In the genomic region with DNA sequence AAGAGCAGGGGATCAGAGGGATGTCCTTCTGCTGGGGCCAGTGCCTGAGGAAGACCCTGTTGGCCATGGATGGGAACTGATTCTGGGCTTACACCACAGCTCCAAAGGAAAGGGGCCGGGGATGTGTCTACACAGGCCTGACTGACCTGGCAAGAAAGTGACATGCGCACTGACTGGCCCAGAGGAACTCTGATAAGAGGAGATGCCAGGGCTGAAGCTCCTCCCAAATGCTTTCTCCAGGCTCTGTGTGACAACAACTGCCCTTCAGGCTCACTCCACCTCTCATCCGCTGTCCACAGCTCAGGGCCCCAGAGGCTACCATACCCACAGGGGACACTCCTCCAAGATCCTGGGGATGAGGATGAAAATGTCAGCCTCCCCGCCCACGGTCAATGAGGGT, we compare ENCODE assay signal across 8 cellular contexts.
DNase-seq lines count a peak whose midpoint lies in the region; ATAC-seq and TF ChIP-seq lines count a peak whose summit lies in the region.

No MANE protein-coding gene starts in this region.

- POLR2A ChIA-PET in OCI-LY7 (lab: Charles Lee): interaction anchor here (0.9 to 2.3 kb wide), 6 partner anchors 10 to 45 kb away, joined by 3 to 14 read pairs (median 4); no protein-coding TSS in a partner anchor

- intact Hi-C loops in OCI-LY7 (cut with micrococcal nuclease; ENCODE audit: unreplicated experiment): no loop called here
- intact Hi-C loops in left lung (cut with DNase I): no loop called here

- peaks cover 28% of the 10 kb centered on the region for H3K4me1 ChIP-seq in OCI-LY7 (ENCODE audit: insufficient read depth, low read length, poor library complexity, severe bottlenecking)
- H3K4me1 ChIP-seq in left lung: peaks cover 0 to 30% of the 10 kb centered on the region in 2 donors

- no peaks in the 10 kb centered on the region for H3K9me3 ChIP-seq in OCI-LY7 (ENCODE audit: low read length)
- no peaks in the 10 kb centered on the region for H3K9me3 ChIP-seq in left lung
- H3K9me3 ChIP-seq in WERI-Rb-1 (ENCODE audit: severe bottlenecking): no peaks in the 10 kb centered on the region

- H2AFZ ChIP-seq in OCI-LY7 (ENCODE audit: low read length): peak overlapping the region; percentile 43; the same call in 1 of the 2 replicates

- peak overlapping the region; percentile 39 for H3K4me2 ChIP-seq in OCI-LY7 (ENCODE audit: low read length)

- H3K27ac ChIP-seq in OCI-LY7 (ENCODE audit: low read depth, low read length, poor library complexity, severe bottlenecking) (no peak overlapping the region), left lung (peak overlapping the region in 1 of 2 donors; percentile 78), WERI-Rb-1 (no peak overlapping the region)

- H4K20me1 ChIP-seq in OCI-LY7 (ENCODE audit: insufficient read depth, low read length): no peaks in the 10 kb centered on the region

- peak; percentile 53 for DNase-seq in GM06990 (ENCODE audit: extremely low read depth, insufficient read length)
- DNase-seq in OCI-LY7 (ENCODE audit: low spot score): no peak
- no peak for DNase-seq in left lung
- no peak for DNase-seq in WERI-Rb-1
- DNase-seq in inferior parietal cortex (ENCODE audit: extremely low spot score): no peak
- no peak for DNase-seq in stimulated activated naive CD4-positive, alpha-beta T cell (lab: John Stamatoyannopoulos, UW)
- DNase-seq in amygdala (lab: John Stamatoyannopoulos, UW): no peak

- no peaks in the 10 kb centered on the region for H3K9me2 ChIP-seq in OCI-LY7 (ENCODE audit: insufficient read depth, low read length)

- BruUV-seq in OCI-LY7 (replicated peaks; lab: Mats Ljungman, UMichigan): no TSS peak

- no peaks in the 10 kb centered on the region for H3K79me2 ChIP-seq in OCI-LY7 (ENCODE audit: insufficient read depth, low read depth, low read length)

- H3K4me3 ChIP-seq in GM06990 (replicated peaks; ENCODE audit: low read depth, low read length): no peak overlapping the region
- no peak overlapping the region for H3K4me3 ChIP-seq in OCI-LY7 (ENCODE audit: low read depth, low read length, poor library complexity, severe bottlenecking)
- no peak overlapping the region for H3K4me3 ChIP-seq in left lung
- no peak overlapping the region for H3K4me3 ChIP-seq in WERI-Rb-1 (ENCODE audit: low read depth, low read length)

- ATAC-seq in GM21786 (IDR thresholded peaks at IDR 0.05; ENCODE audit: unreplicated experiment): peak; percentile 29
- ATAC-seq in left lung: peak; percentile 26

- CTCF ChIA-PET in OCI-LY7 (lab: Charles Lee; ENCODE audit: unreplicated experiment): no interaction called here

- H3K27me3 ChIP-seq in GM06990 (replicated peaks; ENCODE audit: control insufficient read depth, insufficient read depth, low read length) (no peaks in the 10 kb centered on the region), left lung (no peaks in the 10 kb centered on the region), WERI-Rb-1 (ENCODE audit: insufficient read depth, low read depth, severe bottlenecking) (no peaks in the 10 kb centered on the region)

- TF ChIP-seq CTCF in GM06990 (IDR thresholded peaks at IDR 0.05; ENCODE audit: insufficient read depth, low read length, poor library complexity, severe bottlenecking) (no peak), OCI-LY7 (conservative IDR thresholded peaks at IDR 0.05; ENCODE audit: low read length) (no peak), left lung (IDR thresholded peaks at IDR 0.05) (no peak), WERI-Rb-1 (IDR thresholded peaks at IDR 0.05; ENCODE audit: low read depth, low read length) (no peak)

- H3K36me3 ChIP-seq in GM06990 (ENCODE audit: control insufficient read depth, insufficient read depth, low read length) (no peaks in the 10 kb centered on the region), OCI-LY7 (ENCODE audit: insufficient read depth, low read length) (no peaks in the 10 kb centered on the region), left lung (no peaks in the 10 kb centered on the region), WERI-Rb-1 (no peaks in the 10 kb centered on the region)
